9 cellular contexts compared by ENCODE assay signal in the genomic region with DNA sequence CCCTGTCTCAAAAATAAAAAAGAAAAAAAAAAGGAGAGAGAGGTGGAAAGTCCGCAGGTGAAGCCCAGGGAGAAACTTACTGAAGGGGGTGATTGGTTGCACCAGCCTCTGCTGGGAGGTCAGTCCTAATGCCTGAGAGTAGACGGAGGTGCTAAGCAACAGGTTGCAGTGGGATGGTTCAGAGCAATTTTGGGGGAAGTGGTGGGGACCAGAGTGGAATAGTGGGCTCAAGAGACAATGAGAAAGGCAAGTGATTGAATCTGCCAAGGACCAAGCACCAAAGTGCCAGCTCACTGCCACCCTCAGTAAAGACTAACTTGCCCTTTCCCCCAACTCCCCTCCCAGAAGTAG.
"Had no signal": no experiment of that assay in that cellular context is flagged by ENCODE, and none has a peak within 500 bp of the region (broad histone marks: within the 10 kb centered on the region; RNA-seq: fewer than 3 reads in every experiment).

No MANE protein-coding gene starts in this region.

- H3K4me3 Mint-ChIP-seq: activated naive CD4-positive, alpha-beta T cell treated with anti-CD3 and anti-CD28 coated beads for 36 hours; activated naive CD8-positive, alpha-beta T cell treated with anti-CD3 and anti-CD28 coated beads, Interleukin-2, amount 10 ng/mL, durations not matched to agents 7 days and 5 days; activated T-cell treated with anti-CD3 and anti-CD28 coated beads, Interleukin-2, amount 50 U/mL, for 4 hours; memory B cell; stimulated activated naive CD8-positive, alpha-beta T cell treated with anti-CD3 and anti-CD28 coated beads, Interleukin-15, amount 100 ng/mL, for 72 hours had no signal

- H3K4me1 Mint-ChIP-seq: activated naive CD8-positive, alpha-beta T cell treated with anti-CD3 and anti-CD28 coated beads, Interleukin-2, amount 10 ng/mL, durations not matched to agents 7 days and 5 days; stimulated activated naive CD8-positive, alpha-beta T cell treated with anti-CD3 and anti-CD28 coated beads, Interleukin-15, amount 100 ng/mL, for 72 hours had no signal

- H3K36me3 Mint-ChIP-seq: activated naive CD8-positive, alpha-beta T cell treated with anti-CD3 and anti-CD28 coated beads, Interleukin-2, amount 10 ng/mL, durations not matched to agents 7 days and 5 days; memory B cell had no signal

- DNase-seq: amniotic stem cell had no signal

- H3K27me3 Mint-ChIP-seq: stimulated activated naive CD8-positive, alpha-beta T cell treated with anti-CD3 and anti-CD28 coated beads, Interleukin-15, amount 100 ng/mL, for 72 hours had no signal

- FAIRE-seq: endometrium, keratinocyte, TTC549 had no signal

- H3K27ac Mint-ChIP-seq: activated naive CD4-positive, alpha-beta T cell treated with anti-CD3 and anti-CD28 coated beads for 36 hours; activated naive CD8-positive, alpha-beta T cell treated with anti-CD3 and anti-CD28 coated beads, Interleukin-2, amount 10 ng/mL, durations not matched to agents 7 days and 5 days; memory B cell had no signal

- H3K9me3 Mint-ChIP-seq: activated naive CD4-positive, alpha-beta T cell treated with anti-CD3 and anti-CD28 coated beads for 36 hours; activated naive CD8-positive, alpha-beta T cell treated with anti-CD3 and anti-CD28 coated beads, Interleukin-2, amount 10 ng/mL, durations not matched to agents 7 days and 5 days; activated T-cell treated with anti-CD3 and anti-CD28 coated beads, Interleukin-2, amount 50 U/mL, for 4 hours; memory B cell; stimulated activated naive CD8-positive, alpha-beta T cell treated with anti-CD3 and anti-CD28 coated beads, Interleukin-15, amount 100 ng/mL, for 72 hours had no signal
